ENCODE assay signal across 14 cellular contexts in genomic region chr1:153733970-153734369, GRCh38. TPM values are rescaled to one million over a fixed set of nuclear protein-coding genes. Genes with fewer than 3 reads are reported as not detected.
DNase-seq lines count a peak whose midpoint lies in the region; ATAC-seq and TF ChIP-seq lines count a peak whose summit lies in the region.
"Had no signal": no experiment of that assay in that cellular context is flagged by ENCODE, and none has a peak within 500 bp of the region (broad histone marks: within the 10 kb centered on the region; RNA-seq: fewer than 3 reads in every experiment).

No MANE protein-coding gene starts in this region.

- peaks cover 41% of the 10 kb centered on the region for H3K4me1 Mint-ChIP-seq in GM23338
- peaks cover 48% of the 10 kb centered on the region for H3K4me1 Mint-ChIP-seq in dendritic cell treated with granulocyte-macrophage colony-stimulating factor and Interleukin-4, amounts not matched to agents 40 ng/mL and 50 ng/mL, for 4 days (ENCODE audit: low read depth)

- H3K27me3 Mint-ChIP-seq in GM23338 (ENCODE audit: insufficient read depth, low read depth, poor library complexity), result peaks cover 7% of the 10 kb centered on the region
- H3K27me3 Mint-ChIP-seq in dendritic cell treated with granulocyte-macrophage colony-stimulating factor and Interleukin-4, amounts not matched to agents 40 ng/mL and 50 ng/mL, for 4 days, result no peaks in the 10 kb centered on the region
- H3K27me3 Mint-ChIP-seq: activated CD8-positive, alpha-beta memory T cell treated with anti-CD3 and anti-CD28 coated beads, Interleukin-2, amount 10 ng/mL, durations not matched to agents 7 days and 5 days; activated naive CD8-positive, alpha-beta T cell treated with anti-CD3 and anti-CD28 coated beads, Interleukin-2, amount 10 ng/mL, durations not matched to agents 7 days and 5 days had no signal

- H3K27ac ChIP-seq in GM23338 (ENCODE audit: low read depth), result peak overlapping the region; percentile 76
- H3K27ac ChIP-seq: esophagus squamous epithelium had no signal

- no peak overlapping the region for H3K4me3 ChIP-seq in GM23338
- H3K4me3 ChIP-seq: esophagus squamous epithelium had no signal

- H3K79me2 ChIP-seq in GM23338 (replicated peaks; ENCODE audit: insufficient read depth), result peaks cover 51% of the 10 kb centered on the region

- no peaks in the 10 kb centered on the region for H3K9me3 Mint-ChIP-seq in GM23338
- no peaks in the 10 kb centered on the region for H3K9me3 Mint-ChIP-seq in dendritic cell treated with granulocyte-macrophage colony-stimulating factor and Interleukin-4, amounts not matched to agents 40 ng/mL and 50 ng/mL, for 4 days
- H3K9me3 Mint-ChIP-seq: activated naive CD8-positive, alpha-beta T cell treated with anti-CD3 and anti-CD28 coated beads, Interleukin-2, amount 10 ng/mL, durations not matched to agents 7 days and 5 days had no signal

- no peak for DNase-seq in GM23338 (ENCODE audit: low spot score)
- DNase-seq in NCI-H2029 treated with DMSO at 0.1 percent for 48 hours (lab: John Stamatoyannopoulos, UW), result peak; percentile 78
- DNase-seq in renal cortical epithelial cell (ENCODE audit: low read depth), result peak; percentile 46
- DNase-seq in activated T-cell treated with anti-CD3 and anti-CD28 coated beads for 4 hours, result no peak
- no peak for DNase-seq in stimulated activated CD4-positive, alpha-beta T cell treated with anti-CD3 and anti-CD28 coated beads, Interleukin-4, amount 100 ng/mL, for 1 hour
- DNase-seq: activated CD8-positive, alpha-beta memory T cell treated with anti-CD3 and anti-CD28 coated beads, Interleukin-2, amount 10 ng/mL, durations not matched to agents 7 days and 5 days; activated naive CD8-positive, alpha-beta T cell treated with anti-CD3 and anti-CD28 coated beads, Interleukin-2, amount 10 ng/mL, durations not matched to agents 7 days and 5 days; esophagus squamous epithelium; KG1; NCI-H2171 had no signal

- H3K9me2 ChIP-seq in GM23338 (ENCODE audit: insufficient read depth), result no peaks in the 10 kb centered on the region

- no peak for TF ChIP-seq CTCF in GM23338 (conservative IDR thresholded peaks at IDR 0.05; ENCODE audit: low read depth in 2 of 2)

- H3K36me3 Mint-ChIP-seq in GM23338 (ENCODE audit: low read depth), result peaks cover 68% of the 10 kb centered on the region
- peaks cover 25% of the 10 kb centered on the region for H3K36me3 Mint-ChIP-seq in dendritic cell treated with granulocyte-macrophage colony-stimulating factor and Interleukin-4, amounts not matched to agents 40 ng/mL and 50 ng/mL, for 4 days (ENCODE audit: low read depth)

- 0 out of 2 replicates have a peak, but pooled peaks cover 5% of the 10 kb centered on the region for H4K20me1 ChIP-seq in GM23338 (replicated peaks; ENCODE audit: insufficient read depth)

- intact Hi-C loops in dendritic cell treated with granulocyte-macrophage colony-stimulating factor and Interleukin-4, amounts not matched to agents 40 ng/mL and 50 ng/mL, for 4 days (cut with micrococcal nuclease), result no loop called here

- H3K36me3 ChIP-seq in GM23338 (ENCODE audit: insufficient read depth), result peaks cover 11% of the 10 kb centered on the region; the same call in 1 of the 2 replicates

- ATAC-seq in GM23338 (no peak), HG03442 (IDR thresholded peaks at IDR 0.05; ENCODE audit: unreplicated experiment) (no peak)
- ATAC-seq: activated CD8-positive, alpha-beta memory T cell treated with anti-CD3 and anti-CD28 coated beads, Interleukin-2, amount 10 ng/mL, durations not matched to agents 7 days and 5 days had no signal

- no peaks in the 10 kb centered on the region for H3K27me3 ChIP-seq in GM23338 (ENCODE audit: insufficient read depth)
- H3K27me3 ChIP-seq: esophagus squamous epithelium had no signal

- H3K27ac Mint-ChIP-seq in GM23338, result peak overlapping the region; percentile 92; the same call in 1 of the 2 replicates
- peak overlapping the region; percentile 84 for H3K27ac Mint-ChIP-seq in dendritic cell treated with granulocyte-macrophage colony-stimulating factor and Interleukin-4, amounts not matched to agents 40 ng/mL and 50 ng/mL, for 4 days
- H3K27ac Mint-ChIP-seq: activated CD8-positive, alpha-beta memory T cell treated with anti-CD3 and anti-CD28 coated beads, Interleukin-2, amount 10 ng/mL, durations not matched to agents 7 days and 5 days; activated naive CD8-positive, alpha-beta T cell treated with anti-CD3 and anti-CD28 coated beads, Interleukin-2, amount 10 ng/mL, durations not matched to agents 7 days and 5 days had no signal

- no peak overlapping the region for H3K4me2 ChIP-seq in GM23338

- H2AFZ ChIP-seq in GM23338, result no peak overlapping the region

- H3K4me3 Mint-ChIP-seq in GM23338, result no peak overlapping the region
- no peak overlapping the region for H3K4me3 Mint-ChIP-seq in dendritic cell treated with granulocyte-macrophage colony-stimulating factor and Interleukin-4, amounts not matched to agents 40 ng/mL and 50 ng/mL, for 4 days
- H3K4me3 Mint-ChIP-seq: activated CD8-positive, alpha-beta memory T cell treated with anti-CD3 and anti-CD28 coated beads, Interleukin-2, amount 10 ng/mL, durations not matched to agents 7 days and 5 days; activated naive CD8-positive, alpha-beta T cell treated with anti-CD3 and anti-CD28 coated beads, Interleukin-2, amount 10 ng/mL, durations not matched to agents 7 days and 5 days had no signal

- peaks cover 26% of the 10 kb centered on the region for H3K4me1 ChIP-seq in GM23338 (ENCODE audit: insufficient read depth)

- peaks cover 9% of the 10 kb centered on the region for H3F3A ChIP-seq in GM23338 (replicated peaks; ENCODE audit: low read depth)

TF ChIP-seq in GM23338, 12 proteins besides CTCF, POLR2A, EP300 and RAD21 (continues in another document):
- TF ChIP-seq STAT1 (IDR thresholded peaks at IDR 0.05; ENCODE audit: unreplicated experiment) (no peak), REST (IDR thresholded peaks at IDR 0.05; ENCODE audit: unreplicated experiment) (no peak)

RNA-seq across cellular contexts. Expression of gene INTS3, which starts 6.1 kb away (rescaled TPM):
- 51.3 and 51.5 TPM in 2 replicates for total RNA-seq in GM23338 (2014; rRNA removed; shearing (Covaris generic))
- polyA plus RNA-seq in GM23338 (2016; fragmentation: Nextera tagmentation; extraction: Ambion mirVana), result 21.5 and 22.7 TPM in 2 replicates
- 15.1 and 59.2 TPM in 2 replicates for total RNA-seq in renal cortical epithelial cell

RNA-seq across cellular contexts. Expression of gene SLC27A3, which starts 41.2 kb away (rescaled TPM):
- 18.8 and 24.2 TPM in 2 replicates for total RNA-seq in GM23338 (2014; rRNA removed; shearing (Covaris generic))
- polyA plus RNA-seq in GM23338 (2016; fragmentation: Nextera tagmentation; extraction: Ambion mirVana), result 26.3 and 27.1 TPM in 2 replicates
- 5.0 and 8.5 TPM in 2 replicates for total RNA-seq in renal cortical epithelial cell

RNA-seq across cellular contexts. Expression of gene NPR1, which starts 55.5 kb away (rescaled TPM):
- total RNA-seq in GM23338 (2014; rRNA removed; shearing (Covaris generic)), result 8.5 and 9.0 TPM in 2 replicates
- 3.3 and 3.7 TPM in 2 replicates for polyA plus RNA-seq in GM23338 (2016; fragmentation: Nextera tagmentation; extraction: Ambion mirVana)
- 1.7 and 39.5 TPM in 2 replicates for total RNA-seq in renal cortical epithelial cell
- total RNA-seq: activated naive CD8-positive, alpha-beta T cell treated with anti-CD3 and anti-CD28 coated beads, Interleukin-2, amount 10 ng/mL, durations not matched to agents 7 days and 5 days; mononuclear cell; T-helper 2 cell treated with Interferon-gamma antibody and Interleukin-4, amounts not matched to agents 100 ng/mL and 5 ng/mL, for 36 hours had no signal

Comparison
In these comparisons a context has a peak if more than half of its experiments do, and no peak if none do; other contexts are left out.
1. DNase-seq: peak in NCI-H2029 treated with DMSO at 0.1 percent for 48 hours (single experiment) and renal cortical epithelial cell (single experiment); none in GM23338 (single experiment), activated T-cell treated with anti-CD3 and anti-CD28 coated beads for 4 hours (single experiment) and stimulated activated CD4-positive, alpha-beta T cell treated with anti-CD3 and anti-CD28 coated beads, Interleukin-4, amount 100 ng/mL, for 1 hour (single experiment).